10 cellular contexts compared by ENCODE assay signal in genomic region chr3:172126741-172127140, GRCh38.
A peak's percentile ranks its signal among the peaks of the same experiment; 100 is the strongest.
DNase-seq lines count a peak whose midpoint lies in the region; ATAC-seq and TF ChIP-seq lines count a peak whose summit lies in the region.
"Had no signal": no experiment of that assay in that cellular context is flagged by ENCODE, and none has a peak within 500 bp of the region (broad histone marks: within the 10 kb centered on the region; RNA-seq: fewer than 3 reads in every experiment).

No MANE protein-coding gene starts in this region.

- DNase-seq in heart right ventricle, result no peak
- no peak for DNase-seq in Right ventricle myocardium superior
- DNase-seq in aorta, result no peak
- no peak for DNase-seq in NOMO-1 treated with DMSO at 0.1 percent for 48 hours (lab: John Stamatoyannopoulos, UW; ENCODE audit: unreplicated experiment)
- no peak for DNase-seq in NCI-H2171 treated with DMSO at 0.1 percent for 48 hours (lab: John Stamatoyannopoulos, UW)
- no peak for DNase-seq in amniotic stem cell (lab: John Stamatoyannopoulos, UW)
- DNase-seq: activated effector memory CD4-positive, alpha-beta T cell treated with Interleukin-2 at 50 U/mL for 16 hours had no signal

- no peak for TF ChIP-seq CTCF in heart right ventricle (IDR thresholded peaks at IDR 0.05)

- H3K27me3 ChIP-seq in heart right ventricle, result no peaks in the 10 kb centered on the region
- H3K27me3 ChIP-seq in esophagus (ENCODE audit: control insufficient read depth in 1 of 2, insufficient read depth in 2 of 2, low read length in 2 of 2), result no peaks in the 10 kb centered on the region
- no peaks in the 10 kb centered on the region for H3K27me3 ChIP-seq in neuron (ENCODE audit: insufficient read depth, low read length)
- H3K27me3 ChIP-seq in aorta (ENCODE audit: control insufficient read depth in 1 of 2, insufficient read depth in 2 of 2, low read length in 1 of 2), result no peaks in the 10 kb centered on the region

- H3K4me1 ChIP-seq in heart right ventricle (peaks cover 23 to 87% (median 72%) of the 10 kb centered on the region in 9 donors), esophagus (ENCODE audit: control insufficient read depth in 2 of 2, insufficient read depth in 2 of 2, low read length in 1 of 2) (peaks cover 0 to 2% of the 10 kb centered on the region in 2 donors), neuron (ENCODE audit: insufficient read depth, low read length) (peaks cover 39% of the 10 kb centered on the region), aorta (ENCODE audit: control insufficient read depth in 1 of 2, insufficient read depth in 2 of 2, low read length in 2 of 2) (peaks cover 12 to 14% of the 10 kb centered on the region in 2 donors)

- intact Hi-C loops in heart right ventricle (cut with DNase I), result loop anchor here in 4 of 10 donors (5.0 to 10.0 kb wide), 5 partner anchors 34 to 89 kb away; partner anchors contain the start of gene FNDC3B (in 1 of the 4)
- intact Hi-C loops in Right ventricle myocardium superior (cut with DNase I), result no loop called here
- intact Hi-C loops in aorta (cut with DNase I), result no loop called here

- no peak overlapping the region for H3K4me3 ChIP-seq in heart right ventricle
- H3K4me3 ChIP-seq in esophagus (ENCODE audit: low read depth in 1 of 2, low read length in 2 of 2), result no peak overlapping the region
- peak overlapping the region; percentile 11 for H3K4me3 ChIP-seq in neuron (ENCODE audit: low read length)
- H3K4me3 ChIP-seq in aorta (ENCODE audit: low read length in 2 of 2), result no peak overlapping the region

- H3K9me3 ChIP-seq in heart right ventricle (no peaks in the 10 kb centered on the region), esophagus (ENCODE audit: control insufficient read depth in 2 of 2, insufficient read depth in 1 of 2, low read depth in 1 of 2, low read length in 1 of 2) (no peaks in the 10 kb centered on the region), neuron (ENCODE audit: low read length) (no peaks in the 10 kb centered on the region), aorta (ENCODE audit: control insufficient read depth, low read length) (no peaks in the 10 kb centered on the region)

- H3K27ac ChIP-seq in heart right ventricle, result peak overlapping the region; percentile 5 to 88 (median 71)
- peak overlapping the region; percentile 30 to 39 for H3K27ac ChIP-seq in esophagus (ENCODE audit: low read depth in 2 of 2, low read length in 1 of 2)
- peak overlapping the region; percentile 73 to 80 for H3K27ac ChIP-seq in aorta (ENCODE audit: low read depth in 1 of 2, low read length in 2 of 2)

- ATAC-seq in heart right ventricle (no peak), Right ventricle myocardium superior (ENCODE audit: poor library complexity) (no peak), aorta (ENCODE audit: low FRiP score) (no peak)
- ATAC-seq: activated CD4-positive, CD25-positive, alpha-beta regulatory T cell treated with anti-CD3 and anti-CD28 coated beads, Interleukin-2, amount 50 U/mL, for 24 hours had no signal

- 69 to 79% methylated on average over 3 of the region's 3 CpGs for WGBS in heart right ventricle, 2 donors
- WGBS in esophagus, 2 donors, result 75 to 79% methylated on average over 3 of the region's 3 CpGs
- 31 to 32% methylated on average over 3 of the region's 3 CpGs for WGBS in aorta, 2 donors

- H2AFZ ChIP-seq in neuron (ENCODE audit: low read depth, low read length), result no peak overlapping the region

- H3K36me3 ChIP-seq in heart right ventricle (peaks cover 0 to 37% (median 0%) of the 10 kb centered on the region in 9 donors), esophagus (ENCODE audit: control insufficient read depth in 2 of 2, insufficient read depth in 2 of 2, low read length in 1 of 2) (no peaks in the 10 kb centered on the region), neuron (ENCODE audit: insufficient read depth, low read length) (peaks cover 20% of the 10 kb centered on the region), aorta (ENCODE audit: control insufficient read depth in 1 of 2, insufficient read depth in 2 of 2, low read length in 1 of 2) (no peaks in the 10 kb centered on the region)
